6 cellular contexts compared by ENCODE assay signal in the genomic region with DNA sequence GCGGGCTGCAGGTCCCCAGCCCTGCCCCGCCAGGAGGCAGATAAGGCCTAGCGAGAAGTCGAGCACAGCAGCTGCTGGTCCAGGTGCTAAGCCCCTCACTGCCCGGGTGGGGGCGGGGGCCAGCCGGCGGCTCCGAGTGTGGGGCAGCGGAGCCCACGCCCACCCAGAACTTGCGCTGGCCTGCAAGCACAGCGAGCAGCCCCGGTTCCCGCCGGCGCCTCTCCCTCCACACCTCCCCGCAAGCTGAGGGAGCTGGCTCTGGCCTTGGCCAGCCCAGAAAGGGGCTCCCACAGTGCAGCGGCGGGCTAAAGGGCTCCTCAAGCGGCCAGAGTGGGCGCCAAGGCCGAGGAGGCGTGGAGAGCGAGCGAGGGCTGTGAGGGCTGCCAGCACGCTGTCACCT. TPM values are rescaled to one million over a fixed set of nuclear protein-coding genes. Genes with fewer than 3 reads are reported as not detected.
"Had no signal": no experiment of that assay in that cellular context is flagged by ENCODE, and none has a peak within 500 bp of the region (broad histone marks: within the 10 kb centered on the region; RNA-seq: fewer than 3 reads in every experiment).

No MANE protein-coding gene starts in this region.

RNA-seq across cellular contexts. Expression of a gene that starts 3.4 kb away (rescaled TPM):
- polyA plus RNA-seq: hepatocyte, immature natural killer cell, keratinocyte, liver, lung, mammary epithelial cell had no signal

RNA-seq across cellular contexts. Expression of a gene that starts 19.8 kb away (rescaled TPM):
- polyA plus RNA-seq: hepatocyte, immature natural killer cell, keratinocyte, liver, lung, mammary epithelial cell had no signal

RNA-seq across cellular contexts. Expression of a gene that starts 36.1 kb away (rescaled TPM):
- polyA plus RNA-seq: hepatocyte, keratinocyte, mammary epithelial cell had no signal

RNA-seq across cellular contexts. Expression of a gene that starts 56.5 kb away (rescaled TPM):
- polyA plus RNA-seq: hepatocyte, immature natural killer cell, keratinocyte, liver, lung, mammary epithelial cell had no signal
